In the genomic region with DNA sequence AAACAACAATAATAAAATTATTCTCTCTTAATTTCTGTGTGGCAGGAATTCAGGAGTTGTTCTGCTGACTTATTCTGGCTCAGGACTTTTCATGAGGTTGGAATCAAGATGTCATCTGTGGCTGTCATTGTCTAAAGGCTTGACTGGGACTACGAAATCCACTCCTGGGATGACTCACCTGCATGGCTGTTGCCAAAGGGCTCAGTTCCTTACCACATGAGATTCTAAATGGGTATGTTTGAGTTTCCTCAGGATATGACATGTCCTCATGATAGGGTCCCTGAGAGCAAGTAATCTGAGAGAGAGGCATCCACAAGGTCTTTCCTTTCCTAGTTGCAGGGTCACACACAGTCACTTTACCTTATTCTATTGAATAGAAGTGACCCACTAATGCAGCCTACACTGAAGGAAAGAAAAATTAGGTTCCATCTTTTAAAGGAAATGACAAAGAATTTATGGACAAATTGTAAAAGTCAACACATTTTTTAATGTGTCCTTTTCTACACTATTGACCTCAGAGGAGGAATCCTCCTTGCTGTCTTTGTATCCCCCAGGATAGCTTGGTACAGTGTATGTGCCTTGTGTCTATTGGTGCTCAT, we compare ENCODE assay signal across 15 cellular contexts.
DNase-seq lines count a peak whose midpoint lies in the region; TF ChIP-seq lines count a peak whose summit lies in the region.
"Had no signal": no experiment of that assay in that cellular context is flagged by ENCODE, and none has a peak within 500 bp of the region (broad histone marks: within the 10 kb centered on the region; RNA-seq: fewer than 3 reads in every experiment).

No MANE protein-coding gene starts in this region.

- peak overlapping the region; percentile 28 for H3K4me2 ChIP-seq in mammary epithelial cell (ENCODE audit: insufficient read depth, low read depth, low read length)

- H3K9ac ChIP-seq in mammary epithelial cell (ENCODE audit: insufficient read depth, low read length): no peak overlapping the region

- DNase-seq in GM12865 (ENCODE audit: low read depth) (peak; percentile 18), MG63 (peak; percentile 43), mammary epithelial cell (peak; percentile 91), kidney tubule cell (ENCODE audit: low spot score) (peak; percentile 96), cerebellar cortex (ENCODE audit: low spot score) (no peak), NCI-H128 (lab: John Stamatoyannopoulos, UW; ENCODE audit: unreplicated experiment) (no peak), H7 (no peak)
- DNase-seq in effector CD4-positive, alpha-beta T cell: no peak
- DNase-seq: activated CD8-positive, alpha-beta T cell treated with anti-CD3 and anti-CD28 coated beads for 36 hours; COR-L47; KG1; left cardiac atrium; NCI-H748 treated with DMSO at 0.1 percent for 48 hours; pancreas; stimulated activated CD4-positive, alpha-beta T cell treated with anti-CD3 and anti-CD28 coated beads, Interleukin-4, amount 100 ng/mL, for 1 hour had no signal

- dilution Hi-C loops in mammary epithelial cell (cut with HindIII; ENCODE audit: low sequenced_read_pairs): no loop called here

- peaks cover 4% of the 10 kb centered on the region; the same call in 1 of the 2 replicates for H3K9me3 ChIP-seq in MG63
- no peaks in the 10 kb centered on the region for H3K9me3 ChIP-seq in mammary epithelial cell (replicated peaks; ENCODE audit: insufficient read depth, low read length)
- H3K9me3 ChIP-seq: pancreas had no signal

- no peaks in the 10 kb centered on the region for H3K79me2 ChIP-seq in mammary epithelial cell (ENCODE audit: insufficient read depth, low read length)

- no peaks in the 10 kb centered on the region for H4K20me1 ChIP-seq in mammary epithelial cell (ENCODE audit: insufficient read depth, low read length)

- H3K4me1 ChIP-seq in mammary epithelial cell (ENCODE audit: insufficient read depth, low read length): peaks cover 19% of the 10 kb centered on the region
- H3K4me1 ChIP-seq: pancreas had no signal

- in situ Hi-C loops in mammary epithelial cell (cut with MboI; ENCODE audit: low sequenced_read_pairs in 2 of 2): no loop called here

- H3K36me3 ChIP-seq in MG63: no peaks in the 10 kb centered on the region
- H3K36me3 ChIP-seq in mammary epithelial cell (ENCODE audit: insufficient read depth, low read length): no peaks in the 10 kb centered on the region
- H3K36me3 ChIP-seq in H7 (replicated peaks; ENCODE audit: control insufficient read depth, insufficient read depth, low read length): no peaks in the 10 kb centered on the region
- H3K36me3 ChIP-seq: pancreas had no signal

- H3K27ac ChIP-seq in mammary epithelial cell (ENCODE audit: insufficient read depth, low read depth, low read length): peak overlapping the region; percentile 43
- H3K27ac ChIP-seq: pancreas had no signal

- H3K27me3 ChIP-seq in MG63: no peaks in the 10 kb centered on the region
- H3K27me3 ChIP-seq in mammary epithelial cell (ENCODE audit: insufficient read depth, low read length): no peaks in the 10 kb centered on the region
- H3K27me3 ChIP-seq in H7 (ENCODE audit: control insufficient read depth, insufficient read depth, low read length): no peaks in the 10 kb centered on the region
- H3K27me3 ChIP-seq: pancreas had no signal

- H3K4me3 ChIP-seq in GM12865 (ENCODE audit: low read depth, low read length) (no peak overlapping the region), MG63 (no peak overlapping the region), mammary epithelial cell (replicated peaks in 1 of 3; ENCODE audit: insufficient read depth in 1 of 3, low read depth in 2 of 3, low read length in 3 of 3) (no peak overlapping the region), H7 (ENCODE audit: insufficient read depth, low read depth, low read length) (no peak overlapping the region)
- H3K4me3 ChIP-seq: pancreas had no signal

- peak overlapping the region; percentile 1 for H2AFZ ChIP-seq in mammary epithelial cell (ENCODE audit: low read depth, low read length)

- TF ChIP-seq CTCF in GM12865 (IDR thresholded peaks at IDR 0.05; ENCODE audit: insufficient read depth, low read depth, low read length, missing control alignments): no peak
- no peak for TF ChIP-seq CTCF in mammary epithelial cell (conservative IDR thresholded peaks at IDR 0.05 in 1 of 2, IDR thresholded peaks at IDR 0.05 in 1 of 2; ENCODE audit: extremely low read depth in 1 of 2, insufficient read depth in 1 of 2, low read depth in 1 of 2, low read length in 2 of 2)

- intact Hi-C loops in mammary epithelial cell (cut with micrococcal nuclease): no loop called here

- WGBS in mammary epithelial cell (ENCODE audit: low coverage, missing lambda C conversion rate): 0% methylated on average over 1 of the region's 1 CpG

- BruUV-seq in mammary epithelial cell (replicated peaks; lab: Mats Ljungman, UMichigan): no TSS peak

- CTCF ChIA-PET in mammary epithelial cell (lab: Charles Lee; ENCODE audit: low non-redundant PET): no interaction called here

Comparison
In these comparisons a context has a peak if more than half of its experiments do, and no peak if none do; other contexts are left out.
1. DNase-seq: peak in GM12865 (single experiment), MG63 (single experiment), mammary epithelial cell (single experiment) and kidney tubule cell (single experiment); none in cerebellar cortex (single experiment), effector CD4-positive, alpha-beta T cell (single experiment), NCI-H128 (single experiment) and H7 (single experiment).